Comparison of ENCODE assay signal across 21 cellular contexts in genomic region chr1:20684651-20685050, GRCh38. TPM values are rescaled to one million over a fixed set of nuclear protein-coding genes. Genes with fewer than 3 reads are reported as not detected.
DNase-seq lines count a peak whose midpoint lies in the region; ATAC-seq and TF ChIP-seq lines count a peak whose summit lies in the region.
"Had no signal": no experiment of that assay in that cellular context is flagged by ENCODE, and none has a peak within 500 bp of the region (broad histone marks: within the 10 kb centered on the region; RNA-seq: fewer than 3 reads in every experiment).

No MANE protein-coding gene starts in this region.

- H3K36me3 ChIP-seq in heart right ventricle (peaks cover 0 to 15% (median 0%) of the 10 kb centered on the region in 9 donors), neuronal stem cell (replicated peaks in 1 of 2; ENCODE audit: control insufficient read depth in 2 of 2, insufficient read depth in 2 of 2, low read length in 2 of 2) (peaks cover 0 to 5% of the 10 kb centered on the region in 2 donors), thyroid gland (no peaks in the 10 kb centered on the region)
- H3K36me3 ChIP-seq: ascending aorta, ovary had no signal

- no peak overlapping the region for H2AK5ac ChIP-seq in neuronal stem cell (ENCODE audit: low read depth, low read length)

- peak overlapping the region; percentile 79 for H3K27ac ChIP-seq in caudate nucleus (ENCODE audit: low read depth, low read length)
- H3K27ac ChIP-seq in heart right ventricle: peak overlapping the region; percentile 87 to 96 (median 92)
- H3K27ac ChIP-seq in neuronal stem cell (replicated peaks; ENCODE audit: low read length): no peak overlapping the region
- peak overlapping the region; percentile 72 to 76 (median 74) for H3K27ac ChIP-seq in thyroid gland
- H3K27ac ChIP-seq: ovary had no signal

- intact Hi-C loops in heart right ventricle (cut with DNase I) (no loop called here), thyroid gland (cut with DNase I) (no loop called here)

- H3K9me3 Mint-ChIP-seq in chondrocyte (ENCODE audit: low read depth): no peaks in the 10 kb centered on the region
- no peaks in the 10 kb centered on the region for H3K9me3 Mint-ChIP-seq in T-helper 2 cell treated with Interferon-gamma antibody and Interleukin-4, amounts not matched to agents 5 μg/mL and 100 μg/mL, for 36 hours
- H3K9me3 Mint-ChIP-seq: CD8-positive, alpha-beta memory T cell; naive B cell had no signal

- H3K36me3 Mint-ChIP-seq in chondrocyte (ENCODE audit: low read depth): no peaks in the 10 kb centered on the region
- no peaks in the 10 kb centered on the region for H3K36me3 Mint-ChIP-seq in T-helper 2 cell treated with Interferon-gamma antibody and Interleukin-4, amounts not matched to agents 5 μg/mL and 100 μg/mL, for 36 hours (ENCODE audit: low read depth)
- H3K36me3 Mint-ChIP-seq: CD8-positive, alpha-beta memory T cell; naive B cell had no signal

- H2BK5ac ChIP-seq in neuronal stem cell (ENCODE audit: low read length): peak overlapping the region; percentile 82

- WGBS in heart right ventricle, 2 donors: 71% methylated on average over 14 of the region's 14 CpGs
- WGBS in neuronal stem cell (ENCODE audit: extremely low coverage in 2 of 2, insufficient read length in 2 of 2, insufficient replicate concordance in 1 of 2), 2 donors: no CpG with 5 or more reads among the region's 14 CpGs
- 89 to 90% methylated on average over 6 to 14 of the region's 14 CpGs for WGBS in thyroid gland, 2 donors

- no peaks in the 10 kb centered on the region for H3K27me3 Mint-ChIP-seq in chondrocyte (ENCODE audit: low read depth)
- peaks cover 38% of the 10 kb centered on the region for H3K27me3 Mint-ChIP-seq in T-helper 2 cell treated with Interferon-gamma antibody and Interleukin-4, amounts not matched to agents 5 μg/mL and 100 μg/mL, for 36 hours (ENCODE audit: low read depth)

- no peaks in the 10 kb centered on the region for H3K79me1 ChIP-seq in neuronal stem cell (ENCODE audit: low read depth, low read length)

- peak overlapping the region; percentile 73 for H3K23ac ChIP-seq in neuronal stem cell (ENCODE audit: low read depth, low read length, poor library complexity)

- H2AFZ ChIP-seq in neuronal stem cell (ENCODE audit: low read length): peak overlapping the region; percentile 39

- peak overlapping the region; percentile 77 for H3K9ac ChIP-seq in neuronal stem cell (ENCODE audit: low read depth, low read length, poor library complexity)

- no peak overlapping the region for H3K4ac ChIP-seq in neuronal stem cell (ENCODE audit: low read length)

- H3K27ac Mint-ChIP-seq in chondrocyte (ENCODE audit: unreplicated experiment): no peak overlapping the region
- no peak overlapping the region for H3K27ac Mint-ChIP-seq in T-helper 2 cell treated with Interferon-gamma antibody and Interleukin-4, amounts not matched to agents 5 μg/mL and 100 μg/mL, for 36 hours
- H3K27ac Mint-ChIP-seq: CD8-positive, alpha-beta memory T cell had no signal

- TF ChIP-seq POLR2A in thyroid gland (IDR thresholded peaks at IDR 0.05): no peak

- no peak overlapping the region for H4K91ac ChIP-seq in neuronal stem cell (ENCODE audit: low read depth, low read length, poor library complexity)

- DNase-seq in caudate nucleus (lab: John Stamatoyannopoulos, UW) (no peak), heart right ventricle (no peak), neuronal stem cell (ENCODE audit: low spot score) (no peak), thyroid gland (no peak), chondrocyte (ENCODE audit: low spot score) (no peak)
- no peak for DNase-seq in T-helper 2 cell treated with Interferon-gamma antibody and Interleukin-4, amounts not matched to agents 5 μg/mL and 100 μg/mL, for 36 hours (ENCODE audit: low spot score)
- DNase-seq: activated CD4-positive, alpha-beta T cell treated with anti-CD3 and anti-CD28 coated beads, Interleukin-2, amount 50 U/mL, for 1 hour; activated CD8-positive, alpha-beta memory T cell treated with anti-CD3 and anti-CD28 coated beads, Interleukin-2, amount 50 U/mL, for 48 hours; activated gamma-delta T cell treated with Interleukin-2 at 50 U/mL for 16 hours; CD8-positive, alpha-beta memory T cell; DMS79; mammary epithelial cell; naive B cell; NCI-H1417 treated with DMSO at 0.1 percent for 48 hours; NCI-H526; stimulated activated CD4-positive, alpha-beta T cell treated with anti-CD3 and anti-CD28 coated beads, Interleukin-4, amount 100 ng/mL, for 24 hours had no signal

- H3K9me3 ChIP-seq in heart right ventricle (no peaks in the 10 kb centered on the region), neuronal stem cell (replicated peaks in 1 of 2; ENCODE audit: control insufficient read depth in 2 of 2, insufficient read depth in 1 of 2, low read depth in 1 of 2, low read length in 2 of 2) (peaks cover 0 to 2% of the 10 kb centered on the region in 2 donors), thyroid gland (no peaks in the 10 kb centered on the region)
- H3K9me3 ChIP-seq: ascending aorta, ovary had no signal

- H2BK12ac ChIP-seq in neuronal stem cell (ENCODE audit: low read length): peak overlapping the region; percentile 41

- H2BK120ac ChIP-seq in neuronal stem cell (ENCODE audit: low read depth, low read length): peak overlapping the region; percentile 72

- H3K18ac ChIP-seq in neuronal stem cell (ENCODE audit: low read length): peak overlapping the region; percentile 28

- no peak overlapping the region for H3K4me3 Mint-ChIP-seq in chondrocyte (ENCODE audit: unreplicated experiment)
- no peak overlapping the region for H3K4me3 Mint-ChIP-seq in T-helper 2 cell treated with Interferon-gamma antibody and Interleukin-4, amounts not matched to agents 5 μg/mL and 100 μg/mL, for 36 hours
- H3K4me3 Mint-ChIP-seq: CD8-positive, alpha-beta memory T cell; naive B cell had no signal

- no peak overlapping the region for H3K4me2 ChIP-seq in neuronal stem cell (ENCODE audit: insufficient read depth, low read length, poor library complexity, severe bottlenecking)

- H3K14ac ChIP-seq in neuronal stem cell (ENCODE audit: low read length): peak overlapping the region; percentile 56

- no peak overlapping the region for H4K8ac ChIP-seq in neuronal stem cell (ENCODE audit: low read depth, low read length)

- peak in 7 of 8 donors; percentile 6 to 43 (median 25) for ATAC-seq in heart right ventricle
- ATAC-seq in HG02884 (IDR thresholded peaks at IDR 0.05; ENCODE audit: unreplicated experiment): no peak
- ATAC-seq in GM18502 (IDR thresholded peaks at IDR 0.05; ENCODE audit: poor library complexity, unreplicated experiment): no peak

- H3K27me3 ChIP-seq in heart right ventricle (no peaks in the 10 kb centered on the region), neuronal stem cell (ENCODE audit: control insufficient read depth in 3 of 3, insufficient read depth in 3 of 3, low read depth in 1 of 3, low read length in 3 of 3) (no peaks in the 10 kb centered on the region), thyroid gland (no peaks in the 10 kb centered on the region)
- H3K27me3 ChIP-seq: ascending aorta, ovary had no signal

- H3K4me3 ChIP-seq in heart right ventricle (peak overlapping the region; percentile 21 to 63 (median 52)), neuronal stem cell (ENCODE audit: low read length in 2 of 2) (no peak overlapping the region), thyroid gland (replicated peaks in 1 of 3) (peak overlapping the region in 1 of 3 donors; percentile 13)
- H3K4me3 ChIP-seq: ascending aorta, ovary had no signal

- H2BK15ac ChIP-seq in neuronal stem cell (ENCODE audit: low read length): no peak overlapping the region

- no peak for TF ChIP-seq CTCF in heart right ventricle (IDR thresholded peaks at IDR 0.05)
- no peak for TF ChIP-seq CTCF in thyroid gland (IDR thresholded peaks at IDR 0.05)
- no peak for TF ChIP-seq CTCF in chondrocyte (IDR thresholded peaks at IDR 0.05)

- H3K4me1 ChIP-seq in heart right ventricle (peaks cover 0 to 50% (median 30%) of the 10 kb centered on the region in 9 donors), neuronal stem cell (ENCODE audit: control insufficient read depth in 2 of 2, insufficient read depth in 1 of 2, low read depth in 1 of 2, low read length in 2 of 2) (no peaks in the 10 kb centered on the region), thyroid gland (peaks cover 0 to 21% of the 10 kb centered on the region in 2 donors)
- H3K4me1 ChIP-seq: ascending aorta had no signal

- H3K4me1 Mint-ChIP-seq in chondrocyte (ENCODE audit: low read depth): no peaks in the 10 kb centered on the region
- H3K4me1 Mint-ChIP-seq in T-helper 2 cell treated with Interferon-gamma antibody and Interleukin-4, amounts not matched to agents 5 μg/mL and 100 μg/mL, for 36 hours (ENCODE audit: low read depth): peaks cover 4% of the 10 kb centered on the region
- H3K4me1 Mint-ChIP-seq: CD8-positive, alpha-beta memory T cell had no signal

RNA-seq across cellular contexts. Expression of gene DDOST, which starts 23.5 kb away (rescaled TPM):
- 100 to 1,000 TPM; 104 to 178 (median 124) TPM for total RNA-seq in heart right ventricle
- 100 to 1,000 TPM in 1 of 2 donors, 10 to 100 TPM in 1; 98.8 to 222 TPM for polyA plus RNA-seq in heart right ventricle
- polyA plus RNA-seq in neuronal stem cell (2013, experiment 1 of 2): 115 TPM
- 115 TPM for polyA plus RNA-seq in neuronal stem cell (2013, experiment 2 of 2)
- 100 to 1,000 TPM; 182 to 299 (median 238) TPM for total RNA-seq in thyroid gland
- total RNA-seq in chondrocyte: 214 to 232 TPM (median 223 TPM) in 3 replicates

RNA-seq across cellular contexts. Expression of gene KIF17, which starts 33.2 kb away (rescaled TPM):
- total RNA-seq in heart right ventricle (1 to 10 TPM; 2.7 to 7.0 (median 5.0) TPM), thyroid gland (10 to 100 TPM in 1 of 4 donors, 1 to 10 TPM in 3; 7.5 to 11.5 (median 8.6) TPM), chondrocyte (0.51 to 1.3 TPM (median 0.95 TPM) in 3 replicates)
- polyA plus RNA-seq in heart right ventricle: 1 to 10 TPM; 4.6 to 7.5 TPM
- 5.8 TPM for polyA plus RNA-seq in neuronal stem cell (2013, experiment 1 of 2)
- 5.8 TPM for polyA plus RNA-seq in neuronal stem cell (2013, experiment 2 of 2)
- total RNA-seq: CD8-positive, alpha-beta memory T cell; T-helper 1 cell treated with Interleukin-12 subunit alpha and Interleukin-12 subunit beta and Interleukin-4 antibody, amounts not matched to agents 30 ng/mL and 1 ng/mL, for 36 hours had no signal
- polyA plus RNA-seq: CD8-positive, alpha-beta memory T cell had no signal

RNA-seq across cellular contexts. Expression of gene SH2D5, which starts 47.9 kb away (rescaled TPM):
- total RNA-seq in heart right ventricle (under 1 TPM in 3 of 10 donors, not detected in 7; 0.15 to 0.21 (median 0.20) TPM), thyroid gland (1 to 10 TPM in 2 of 4 donors, under 1 TPM in 2; 0.11 to 1.4 (median 0.77) TPM), chondrocyte (0.15 to 1.1 TPM (median 0.75 TPM) in 3 replicates)
- 1 to 10 TPM in 1 of 2 donors, not detected in 1; 6.4 TPM for polyA plus RNA-seq in heart right ventricle
- polyA plus RNA-seq in neuronal stem cell (2013, experiment 1 of 2): 5.5 TPM
- 5.3 TPM for polyA plus RNA-seq in neuronal stem cell (2013, experiment 2 of 2)
- total RNA-seq: ascending aorta had no signal
- polyA plus RNA-seq: CD8-positive, alpha-beta memory T cell had no signal

RNA-seq across cellular contexts. Expression of gene PINK1, which starts 51.4 kb away (rescaled TPM):
- total RNA-seq in heart right ventricle (100 to 1,000 TPM; 180 to 315 (median 244) TPM), thyroid gland (100 to 1,000 TPM; 144 to 171 (median 151) TPM), chondrocyte (42.6 to 45.1 TPM (median 42.8 TPM) in 3 replicates)
- polyA plus RNA-seq in heart right ventricle: 100 to 1,000 TPM; 204 to 211 TPM
- 22.0 TPM for polyA plus RNA-seq in neuronal stem cell (2013, experiment 1 of 2)
- 19.8 TPM for polyA plus RNA-seq in neuronal stem cell (2013, experiment 2 of 2)

Comparison
In these comparisons a context has a peak if more than half of its experiments do, and no peak if none do; other contexts are left out.
1. ATAC-seq: peak in heart right ventricle (7 of 8); none in HG02884 (single experiment) and GM18502 (single experiment).
2. H3K4me3 ChIP-seq: peak in heart right ventricle (10 of 10); none in neuronal stem cell (0 of 2).